10 cellular contexts compared by ENCODE assay signal in the genomic region with DNA sequence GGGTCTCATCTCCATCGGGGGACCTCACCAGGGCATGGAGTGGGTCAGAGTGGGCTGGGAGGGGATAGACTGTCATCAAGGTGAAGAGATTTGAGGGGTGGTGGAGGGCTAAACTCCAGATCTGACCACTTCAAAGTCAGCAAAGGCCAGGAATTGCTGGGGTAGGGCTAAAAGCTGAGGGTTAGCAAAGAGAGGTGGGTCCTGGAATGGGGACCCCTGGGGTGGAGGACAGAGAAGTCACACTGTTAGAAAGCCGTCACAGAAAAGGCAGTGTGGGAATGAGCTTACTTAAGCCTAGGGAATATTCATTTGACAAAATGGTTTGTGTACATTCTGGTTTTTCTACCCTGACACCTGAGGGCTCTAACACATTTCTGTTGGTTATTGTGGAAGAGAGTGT. TPM values are rescaled to one million over a fixed set of nuclear protein-coding genes. Genes with fewer than 3 reads are reported as not detected.
DNase-seq lines count a peak whose midpoint lies in the region; ATAC-seq, FAIRE-seq and TF ChIP-seq lines count a peak whose summit lies in the region.
"Had no signal": no experiment of that assay in that cellular context is flagged by ENCODE, and none has a peak within 500 bp of the region (broad histone marks: within the 10 kb centered on the region; RNA-seq: fewer than 3 reads in every experiment).

No MANE protein-coding gene starts in this region.

- ATAC-seq in HG03025 (IDR thresholded peaks at IDR 0.05; ENCODE audit: low FRiP score, unreplicated experiment), result peak; percentile 21
- ATAC-seq in K562, result peak; percentile 11
- no peak for ATAC-seq in HepG2
- ATAC-seq: Panc1 had no signal

- in situ Hi-C loops in K562 (cut with MboI), result no loop called here
- in situ Hi-C loops in HepG2 (cut with HindIII; ENCODE audit: extremely low pct_ligation_motif_present, low pct_unique_long_range_greater_than_20kb), result no loop called here

- TF ChIP-seq EP300 in K562 (IDR thresholded peaks at IDR 0.05; ENCODE audit: low read length) (no peak), stomach (IDR thresholded peaks at IDR 0.05) (no peak), HepG2 (IDR thresholded peaks at IDR 0.05; ENCODE audit: low read depth in 2 of 2, low read length in 2 of 2) (no peak), HepG2 (CRISPR knock-in tag; IDR thresholded peaks at IDR 0.05; ENCODE audit: borderline replicate concordance) (no peak)

- no peaks in the 10 kb centered on the region for H3K27me3 Mint-ChIP-seq in activated naive CD4-positive, alpha-beta T cell treated with anti-CD3 and anti-CD28 coated beads, Interleukin-2, amount 50 U/mL, for 24 hours

- H3K27me3 ChIP-seq in K562 (ENCODE audit: control insufficient read depth in 2 of 2, insufficient read depth in 2 of 2, low read length in 2 of 2), result no peaks in the 10 kb centered on the region
- no peaks in the 10 kb centered on the region for H3K27me3 ChIP-seq in stomach
- H3K27me3 ChIP-seq in HepG2 (ENCODE audit: control insufficient read depth in 1 of 2, insufficient read depth in 2 of 2, low read length in 2 of 2), result no peaks in the 10 kb centered on the region

- H3K4me2 ChIP-seq in K562 (ENCODE audit: insufficient read depth, low read length), result peak overlapping the region; percentile 70
- H3K4me2 ChIP-seq in HepG2 (ENCODE audit: low read depth, low read length), result no peak overlapping the region

- CTCF ChIA-PET in K562 (lab: Yijun Ruan, JAX; ENCODE audit: low intra/inter-chr PET ratio), result no interaction called here
- CTCF ChIA-PET in HepG2 (lab: Yijun Ruan, JAX; ENCODE audit: low intra/inter-chr PET ratio, low total read pairs), result no interaction called here

- H3K36me3 ChIP-seq in K562 (ENCODE audit: control insufficient read depth, insufficient read depth, low read length), result peaks cover 77% of the 10 kb centered on the region
- peaks cover 0 to 46% (median 34%) of the 10 kb centered on the region in 4 donors for H3K36me3 ChIP-seq in stomach
- H3K36me3 ChIP-seq in HepG2 (replicated peaks in 1 of 2; ENCODE audit: control insufficient read depth in 1 of 2, insufficient read depth in 2 of 2, low read length in 2 of 2), result peaks cover 8 to 20% of the 10 kb centered on the region in 2 experiments

- 6% methylated on average over 2 of the region's 2 CpGs for WGBS in K562 (ENCODE audit: insufficient coverage, low coverage, missing lambda C conversion rate)
- 70 to 84% (median 76%) methylated on average over 2 of the region's 2 CpGs for WGBS in stomach, 5 donors
- 87% methylated on average over 2 of the region's 2 CpGs for WGBS in HepG2 (ENCODE audit: low lambda C conversion rate)

- intact Hi-C loops in K562 (cut with micrococcal nuclease), result no loop called here
- intact Hi-C loops in stomach (cut with DNase I; ENCODE audit: low total_unique reads), result no loop called here
- intact Hi-C loops in HepG2 (cut with micrococcal nuclease; ENCODE audit: unreplicated experiment), result no loop called here

- H3K36me3 Mint-ChIP-seq in activated naive CD4-positive, alpha-beta T cell treated with anti-CD3 and anti-CD28 coated beads, Interleukin-2, amount 50 U/mL, for 24 hours, result peaks cover 12% of the 10 kb centered on the region

- H4K20me1 ChIP-seq in K562 (replicated peaks; ENCODE audit: control insufficient read depth, insufficient read depth, low read length) (peaks cover 15% of the 10 kb centered on the region; the same call in 1 of the 2 replicates), HepG2 (ENCODE audit: insufficient read depth, low read length) (peaks cover 8% of the 10 kb centered on the region)

- POLR2A ChIA-PET in K562 (lab: Yijun Ruan, JAX), result interaction anchor here (1.6 kb wide), 1 partner anchor 12 kb away, joined by 7 read pairs; no protein-coding TSS in a partner anchor
- POLR2A ChIA-PET in HepG2 (lab: Yijun Ruan, JAX), result no interaction called here

- TF ChIP-seq POLR2A in K562 (conservative IDR thresholded peaks at IDR 0.05) (peak; percentile 48; the same call in 1 of the 2 replicates), stomach (IDR thresholded peaks at IDR 0.05) (no peak), HepG2 (IDR thresholded peaks at IDR 0.05; ENCODE audit: insufficient read depth in 1 of 2, low read depth in 2 of 2, low read length in 2 of 2) (no peak)

- H3K27ac ChIP-seq in K562 (ENCODE audit: extremely low read depth, low read depth, low read length) (peak overlapping the region; percentile 82), stomach (peak overlapping the region in 1 of 5 donors; percentile 30), HepG2 (ENCODE audit: extremely low read length, insufficient read depth, low read length) (no peak overlapping the region)

- no peak for FAIRE-seq in K562 (lab: Jason Lieb, UNC)
- no peak for FAIRE-seq in HepG2 (lab: Jason Lieb, UNC)

- no peak for TF ChIP-seq RAD21 in K562 (CRISPR knock-in tag; conservative IDR thresholded peaks at IDR 0.05 in 1 of 2, IDR thresholded peaks at IDR 0.05 in 1 of 2)
- no peak for TF ChIP-seq RAD21 in HepG2 (CRISPR knock-in tag; IDR thresholded peaks at IDR 0.05)

- peaks cover 97% of the 10 kb centered on the region for H3K79me2 ChIP-seq in K562 (ENCODE audit: control insufficient read depth, insufficient read depth, low read length)
- peaks cover 42% of the 10 kb centered on the region for H3K79me2 ChIP-seq in HepG2 (ENCODE audit: insufficient read depth, low read length)

- H2AFZ ChIP-seq in K562 (ENCODE audit: low read depth, low read length) (no peak overlapping the region), HepG2 (ENCODE audit: low read length) (no peak overlapping the region)

- H3K9me1 ChIP-seq in K562 (ENCODE audit: control insufficient read depth, insufficient read depth, low read length), result peaks cover 3% of the 10 kb centered on the region

- H3K9me3 ChIP-seq in K562 (replicated peaks; ENCODE audit: control insufficient read depth, insufficient read depth, low read depth, low read length) (peaks cover 3% of the 10 kb centered on the region; the same call in 1 of the 2 replicates), stomach (peaks cover 0 to 10% (median 6%) of the 10 kb centered on the region in 4 donors), HepG2 (ENCODE audit: low read length) (no peaks in the 10 kb centered on the region)

- BruUV-seq in K562 (replicated peaks; lab: Mats Ljungman, UMichigan), result no TSS peak
- no TSS peak for BruUV-seq in HepG2 (replicated peaks; lab: Mats Ljungman, UMichigan)

- DNase-seq in activated naive CD4-positive, alpha-beta T cell (lab: John Stamatoyannopoulos, UW), result no peak
- DNase-seq in K562 (ENCODE audit: extremely low read depth in 1 of 4, low spot score in 3 of 4) (peak in 2 of 4 experiments; percentile 16 to 24), stomach (peak; percentile 5), HepG2 (ENCODE audit: low spot score) (no peak), NCI-H446 (lab: John Stamatoyannopoulos, UW) (no peak), LoVo (ENCODE audit: low spot score) (no peak)
- DNase-seq: NCI-H2029 treated with DMSO at 0.1 percent for 48 hours had no signal

- peak overlapping the region; percentile 22 to 77; a peak in 3 of 4 replicates for H3K9ac ChIP-seq in K562 (ENCODE audit: insufficient read depth in 1 of 2, low read depth in 2 of 2, low read length in 2 of 2)
- H3K9ac ChIP-seq in HepG2 (ENCODE audit: insufficient read depth, low read depth, low read length), result no peak overlapping the region

- peak overlapping the region; percentile 63 for H3K4me3 Mint-ChIP-seq in activated naive CD4-positive, alpha-beta T cell treated with anti-CD3 and anti-CD28 coated beads, Interleukin-2, amount 50 U/mL, for 24 hours

- H3K27ac Mint-ChIP-seq in activated naive CD4-positive, alpha-beta T cell treated with anti-CD3 and anti-CD28 coated beads, Interleukin-2, amount 50 U/mL, for 24 hours, result peak overlapping the region; percentile 93

- H3K4me1 ChIP-seq in K562 (replicated peaks in 1 of 2; ENCODE audit: control insufficient read depth in 2 of 2, insufficient read depth in 2 of 2, low read length in 2 of 2) (peaks cover 47 to 71% of the 10 kb centered on the region in 2 experiments), stomach (peaks cover 13 to 31% (median 25%) of the 10 kb centered on the region in 4 donors), HepG2 (ENCODE audit: insufficient read depth, low read length) (peaks cover 22% of the 10 kb centered on the region)

- peaks cover 71% of the 10 kb centered on the region for H3K4me1 Mint-ChIP-seq in activated naive CD4-positive, alpha-beta T cell treated with anti-CD3 and anti-CD28 coated beads, Interleukin-2, amount 50 U/mL, for 24 hours

- no peak overlapping the region for H3K4me3 ChIP-seq in K562
- no peak overlapping the region for H3K4me3 ChIP-seq in stomach
- H3K4me3 ChIP-seq in HepG2 (replicated peaks in 1 of 3; ENCODE audit: insufficient read depth in 1 of 3, low read depth in 2 of 3, low read length in 3 of 3), result no peak overlapping the region

- peaks cover 7% of the 10 kb centered on the region for H3K9me3 Mint-ChIP-seq in activated naive CD4-positive, alpha-beta T cell treated with anti-CD3 and anti-CD28 coated beads, Interleukin-2, amount 50 U/mL, for 24 hours

- 0 out of 6 replicates have a peak, but pooled peaks of 1 of the 3 experiments have one; percentile 5 for TF ChIP-seq CTCF in K562 (IDR thresholded peaks at IDR 0.05 in 2 of 3, conservative IDR thresholded peaks at IDR 0.05 in 1 of 3; ENCODE audit: insufficient read depth in 2 of 3, low read depth in 1 of 3, low read length in 3 of 3)
- TF ChIP-seq CTCF in stomach (IDR thresholded peaks at IDR 0.05), result no peak
- TF ChIP-seq CTCF in HepG2 (CRISPR knock-in tag; IDR thresholded peaks at IDR 0.05), result no peak

RNA-seq across cellular contexts. Expression of gene FBH1, which starts 6.2 kb away (rescaled TPM):
- 410 and 519 TPM in 2 replicates for total RNA-seq in K562 (2011; cell fraction: chromatin; rRNA removed; ENCODE audit: low replicate concordance)
- 208 and 256 TPM in 2 replicates for total RNA-seq in K562 (2011; cell fraction: nucleolus; rRNA removed)
- total RNA-seq in K562 (2011; cell fraction: nucleoplasm; rRNA removed), result 298 and 374 TPM in 2 replicates
- total RNA-seq in K562 (2014; rRNA removed) (80.6 and 87.9 TPM in 2 replicates), K562 (2014; rRNA removed; fragmentation: Illumina TruSeq; extraction: Trizol) (77.7 and 77.8 TPM in 2 replicates), K562 (2015; rRNA removed; fragmentation: Illumina TruSeq; extraction: Trizol) (107 and 108 TPM in 2 replicates), K562 (2021) (93.5 and 95.1 TPM in 2 replicates), stomach (100 to 1,000 TPM in 3 of 5 donors, 10 to 100 TPM in 2; 42.6 to 192 (median 110) TPM), HepG2 (2016; rRNA removed; fragmentation: Illumina TruSeq; extraction: Trizol) (53.3 and 60.3 TPM in 2 replicates)
- polyA plus RNA-seq in K562 (2011; rRNA removed) (85.6 and 89.2 TPM in 2 replicates), K562 (2014; fragmentation: Illumina TruSeq; extraction: Trizol) (66.3 and 70.1 TPM in 2 replicates), K562 (2014; fragmentation: Nextera tagmentation; extraction: Ambion mirVana) (10 to 100 TPM; 13.4 to 23.4 TPM), K562 (2014; rRNA removed) (69.7 and 73.1 TPM in 2 replicates), stomach (10 to 100 TPM; 38.4 to 51.4 (median 40.3) TPM), HepG2 (2011; rRNA removed) (48.8 and 51.3 TPM in 2 replicates)
- polyA plus RNA-seq in K562 (2011; cell fraction: cytosol; rRNA removed), result 69.8 and 73.7 TPM in 2 replicates
- 239 and 245 TPM in 2 replicates for polyA plus RNA-seq in K562 (2011; cell fraction: nucleus; rRNA removed)
- 54.6 and 57.0 TPM in 2 replicates for polyA plus RNA-seq in K562 (2012)
- 138 and 191 TPM in 2 replicates for polyA minus RNA-seq in K562 (2011; rRNA and poly(A)+ RNA removed)
- polyA minus RNA-seq in K562 (2011; cell fraction: cytosol; rRNA and poly(A)+ RNA removed), result 70.7 and 86.7 TPM in 2 replicates
- 79.0 and 120 TPM in 2 replicates for polyA minus RNA-seq in K562 (2011; cell fraction: nucleus; rRNA and poly(A)+ RNA removed)
- total RNA-seq in HepG2 (2016; cell fraction: cytosol; rRNA removed; fragmentation: Illumina TruSeq; extraction: Trizol; ENCODE audit: low read depth), result 46.8 and 53.6 TPM in 2 replicates
- total RNA-seq in HepG2 (2016; cell fraction: insoluble cytoplasmic fraction; rRNA removed; fragmentation: Illumina TruSeq; extraction: Trizol), result 47.5 and 61.3 TPM in 2 replicates
- 86.2 and 93.4 TPM in 2 replicates for total RNA-seq in HepG2 (2016; cell fraction: membrane; rRNA removed; fragmentation: Illumina TruSeq; extraction: Trizol)
- total RNA-seq in HepG2 (2016; cell fraction: nucleus; rRNA removed; fragmentation: Illumina TruSeq; extraction: Trizol), result 56.0 and 63.9 TPM in 2 replicates
- polyA plus RNA-seq in HepG2 (2011; cell fraction: cytosol; rRNA removed), result 37.9 and 38.9 TPM in 2 replicates
- 102 and 103 TPM in 2 replicates for polyA plus RNA-seq in HepG2 (2011; cell fraction: nucleus; rRNA removed)
- polyA plus RNA-seq in HepG2 (2012), result 25.8 and 31.0 TPM in 2 replicates
- polyA plus RNA-seq in HepG2 (2016; cell fraction: cytosol; fragmentation: Illumina TruSeq; extraction: Trizol; ENCODE audit: low read depth), result 25.2 and 27.2 TPM in 2 replicates
- 42.1 and 54.3 TPM in 2 replicates for polyA plus RNA-seq in HepG2 (2016; cell fraction: insoluble cytoplasmic fraction; fragmentation: Illumina TruSeq; extraction: Trizol; ENCODE audit: low read depth)
- polyA plus RNA-seq in HepG2 (2016; cell fraction: membrane; fragmentation: Illumina TruSeq; extraction: Trizol; ENCODE audit: low read depth), result 51.3 and 57.7 TPM in 2 replicates
- polyA plus RNA-seq in HepG2 (2016; cell fraction: nucleus; fragmentation: Illumina TruSeq; extraction: Trizol; ENCODE audit: insufficient read depth, low read depth), result 100 and 105 TPM in 2 replicates
- 111 and 138 TPM in 2 replicates for polyA minus RNA-seq in HepG2 (2011; rRNA and poly(A)+ RNA removed; ENCODE audit: low replicate concordance)
- polyA minus RNA-seq in HepG2 (2011; cell fraction: cytosol; rRNA and poly(A)+ RNA removed), result 31.6 and 35.3 TPM in 2 replicates
- 71.1 and 80.8 TPM in 2 replicates for polyA minus RNA-seq in HepG2 (2011; cell fraction: nucleus; rRNA and poly(A)+ RNA removed)

RNA-seq across cellular contexts. Expression of gene ANKRD16, which starts 6.5 kb away (rescaled TPM):
- 39.2 and 65.1 TPM in 2 replicates for total RNA-seq in K562 (2011; cell fraction: chromatin; rRNA removed; ENCODE audit: low replicate concordance)
- 44.0 and 45.9 TPM in 2 replicates for total RNA-seq in K562 (2011; cell fraction: nucleolus; rRNA removed)
- 34.3 and 35.3 TPM in 2 replicates for total RNA-seq in K562 (2011; cell fraction: nucleoplasm; rRNA removed)
- total RNA-seq in K562 (2014; rRNA removed) (14.6 and 17.8 TPM in 2 replicates), K562 (2014; rRNA removed; fragmentation: Illumina TruSeq; extraction: Trizol) (4.1 and 4.2 TPM in 2 replicates), K562 (2015; rRNA removed; fragmentation: Illumina TruSeq; extraction: Trizol) (9.0 and 9.5 TPM in 2 replicates), K562 (2021) (13.9 and 14.2 TPM in 2 replicates), stomach (100 to 1,000 TPM in 2 of 5 donors, 1 to 10 TPM in 3; 2.2 to 233 (median 8.4) TPM), HepG2 (2016; rRNA removed; fragmentation: Illumina TruSeq; extraction: Trizol) (5.4 and 8.0 TPM in 2 replicates)
- polyA plus RNA-seq in K562 (2011; rRNA removed) (16.0 and 21.9 TPM in 2 replicates), K562 (2014; fragmentation: Illumina TruSeq; extraction: Trizol) (8.6 and 8.9 TPM in 2 replicates), K562 (2014; fragmentation: Nextera tagmentation; extraction: Ambion mirVana) (1 to 10 TPM; 1.5 to 2.2 TPM), K562 (2014; rRNA removed) (10.4 and 11.6 TPM in 2 replicates), stomach (1 to 10 TPM; 5.1 to 8.7 (median 7.0) TPM), HepG2 (2011; rRNA removed) (11.2 and 11.4 TPM in 2 replicates)
- polyA plus RNA-seq in K562 (2011; cell fraction: cytosol; rRNA removed), result 19.2 and 19.7 TPM in 2 replicates
- 62.2 and 65.6 TPM in 2 replicates for polyA plus RNA-seq in K562 (2011; cell fraction: nucleus; rRNA removed)
- polyA plus RNA-seq in K562 (2012), result 9.1 and 10.1 TPM in 2 replicates
- 13.3 and 18.5 TPM in 2 replicates for polyA minus RNA-seq in K562 (2011; rRNA and poly(A)+ RNA removed)
- polyA minus RNA-seq in K562 (2011; cell fraction: cytosol; rRNA and poly(A)+ RNA removed), result 6.7 and 11.4 TPM in 2 replicates
- polyA minus RNA-seq in K562 (2011; cell fraction: nucleus; rRNA and poly(A)+ RNA removed), result 19.4 and 22.5 TPM in 2 replicates
- 1.9 and 2.7 TPM in 2 replicates for total RNA-seq in HepG2 (2016; cell fraction: cytosol; rRNA removed; fragmentation: Illumina TruSeq; extraction: Trizol; ENCODE audit: low read depth)
- total RNA-seq in HepG2 (2016; cell fraction: insoluble cytoplasmic fraction; rRNA removed; fragmentation: Illumina TruSeq; extraction: Trizol), result 6.3 and 7.1 TPM in 2 replicates
- total RNA-seq in HepG2 (2016; cell fraction: membrane; rRNA removed; fragmentation: Illumina TruSeq; extraction: Trizol), result 3.9 and 4.7 TPM in 2 replicates
- total RNA-seq in HepG2 (2016; cell fraction: nucleus; rRNA removed; fragmentation: Illumina TruSeq; extraction: Trizol), result 7.7 and 9.0 TPM in 2 replicates
- 6.7 and 8.3 TPM in 2 replicates for polyA plus RNA-seq in HepG2 (2011; cell fraction: cytosol; rRNA removed)
- 16.0 and 18.1 TPM in 2 replicates for polyA plus RNA-seq in HepG2 (2011; cell fraction: nucleus; rRNA removed)
- 4.1 and 4.2 TPM in 2 replicates for polyA plus RNA-seq in HepG2 (2012)
- 2.1 and 2.4 TPM in 2 replicates for polyA plus RNA-seq in HepG2 (2016; cell fraction: cytosol; fragmentation: Illumina TruSeq; extraction: Trizol; ENCODE audit: low read depth)
- polyA plus RNA-seq in HepG2 (2016; cell fraction: insoluble cytoplasmic fraction; fragmentation: Illumina TruSeq; extraction: Trizol; ENCODE audit: low read depth), result 6.3 and 7.9 TPM in 2 replicates
- polyA plus RNA-seq in HepG2 (2016; cell fraction: membrane; fragmentation: Illumina TruSeq; extraction: Trizol; ENCODE audit: low read depth), result 3.7 and 4.2 TPM in 2 replicates
- 11.7 and 12.7 TPM in 2 replicates for polyA plus RNA-seq in HepG2 (2016; cell fraction: nucleus; fragmentation: Illumina TruSeq; extraction: Trizol; ENCODE audit: insufficient read depth, low read depth)
- polyA minus RNA-seq in HepG2 (2011; rRNA and poly(A)+ RNA removed; ENCODE audit: low replicate concordance), result 33.4 and 63.2 TPM in 2 replicates
- polyA minus RNA-seq in HepG2 (2011; cell fraction: cytosol; rRNA and poly(A)+ RNA removed), result 4.2 and 6.3 TPM in 2 replicates
- polyA minus RNA-seq in HepG2 (2011; cell fraction: nucleus; rRNA and poly(A)+ RNA removed), result 25.5 and 26.4 TPM in 2 replicates
